8 cellular contexts compared by ENCODE assay signal in genomic region chr6:44593539-44593944, GRCh38.
DNase-seq lines count a peak whose midpoint lies in the region; ATAC-seq and TF ChIP-seq lines count a peak whose summit lies in the region.

No MANE protein-coding gene starts in this region.

- H3K36me3 ChIP-seq in CD4-positive, CD25-positive, alpha-beta regulatory T cell (ENCODE audit: control insufficient read depth, insufficient read depth, low read length) = no peaks in the 10 kb centered on the region
- H3K36me3 ChIP-seq in HAP-1 (replicated peaks) (no peaks in the 10 kb centered on the region), esophagus muscularis mucosa (no peaks in the 10 kb centered on the region)

- POLR2A ChIA-PET in activated CD4-positive, alpha-beta T cell treated with anti-CD3 and anti-CD28 coated beads, Interleukin-2, amount 10 ng/mL, durations not matched to agents 7 days and 5 days (lab: Charles Lee) = no interaction called here

- peak; percentile 24 to 69 (median 31) for DNase-seq in CD4-positive, CD25-positive, alpha-beta regulatory T cell
- DNase-seq in HAP-1 (ENCODE audit: low spot score in 2 of 2) (peak; percentile 64 to 84), NCI-H524 (lab: John Stamatoyannopoulos, UW) (peak; percentile 36 to 72), esophagus muscularis mucosa (ENCODE audit: extremely low spot score) (no peak), osteocyte (ENCODE audit: extremely low spot score, unreplicated experiment) (peak; percentile 66)
- peak; percentile 70 for DNase-seq in activated CD4-positive, alpha-beta T cell treated with anti-CD3 and anti-CD28 coated beads, Interleukin-2, amount 10 ng/mL, durations not matched to agents 7 days and 5 days

- no peaks in the 10 kb centered on the region for H3K4me1 ChIP-seq in CD4-positive, CD25-positive, alpha-beta regulatory T cell (ENCODE audit: control insufficient read depth, insufficient read depth, low read length, poor library complexity, severe bottlenecking)
- H3K4me1 ChIP-seq in HAP-1 (no peaks in the 10 kb centered on the region), esophagus muscularis mucosa (no peaks in the 10 kb centered on the region)

- H3K27me3 Mint-ChIP-seq in CD4-positive, CD25-positive, alpha-beta regulatory T cell = peaks cover 29% of the 10 kb centered on the region
- peaks cover 10% of the 10 kb centered on the region for H3K27me3 Mint-ChIP-seq in activated CD4-positive, alpha-beta T cell treated with anti-CD3 and anti-CD28 coated beads, Interleukin-2, amount 10 ng/mL, durations not matched to agents 7 days and 5 days
- H3K27me3 Mint-ChIP-seq in osteocyte (ENCODE audit: unreplicated experiment) = peaks cover 4% of the 10 kb centered on the region

- in situ Hi-C loops in HAP-1 (cut with MboI; ENCODE audit: low sequenced_read_pairs) = no loop called here

- H3K27ac Mint-ChIP-seq in CD4-positive, CD25-positive, alpha-beta regulatory T cell = no peak overlapping the region
- peak overlapping the region; percentile 2 for H3K27ac Mint-ChIP-seq in activated CD4-positive, alpha-beta T cell treated with anti-CD3 and anti-CD28 coated beads, Interleukin-2, amount 10 ng/mL, durations not matched to agents 7 days and 5 days
- no peak overlapping the region for H3K27ac Mint-ChIP-seq in osteocyte (ENCODE audit: unreplicated experiment)

- CTCF ChIA-PET in activated CD4-positive, alpha-beta T cell treated with anti-CD3 and anti-CD28 coated beads, Interleukin-2, amount 10 ng/mL, durations not matched to agents 7 days and 5 days (lab: Charles Lee) = interaction anchor here (1.5 kb wide), 1 partner anchor 21 kb away, joined by 3 read pairs; no protein-coding TSS in a partner anchor

- no peak overlapping the region for H3K4me3 Mint-ChIP-seq in CD4-positive, CD25-positive, alpha-beta regulatory T cell
- no peak overlapping the region for H3K4me3 Mint-ChIP-seq in activated CD4-positive, alpha-beta T cell treated with anti-CD3 and anti-CD28 coated beads, Interleukin-2, amount 10 ng/mL, durations not matched to agents 7 days and 5 days
- H3K4me3 Mint-ChIP-seq in osteocyte (ENCODE audit: unreplicated experiment) = no peak overlapping the region

- TF ChIP-seq EP300 in esophagus muscularis mucosa (IDR thresholded peaks at IDR 0.05) = no peak

- no peaks in the 10 kb centered on the region for H3K9me3 ChIP-seq in CD4-positive, CD25-positive, alpha-beta regulatory T cell (ENCODE audit: control insufficient read depth in 2 of 2, low read length in 2 of 2)
- H3K9me3 ChIP-seq in HAP-1 = no peaks in the 10 kb centered on the region
- peaks cover 0 to 6% (median 3%) of the 10 kb centered on the region in 4 donors for H3K9me3 ChIP-seq in esophagus muscularis mucosa

- H3K4me1 Mint-ChIP-seq in CD4-positive, CD25-positive, alpha-beta regulatory T cell = no peaks in the 10 kb centered on the region
- H3K4me1 Mint-ChIP-seq in activated CD4-positive, alpha-beta T cell treated with anti-CD3 and anti-CD28 coated beads, Interleukin-2, amount 10 ng/mL, durations not matched to agents 7 days and 5 days = peaks cover 6% of the 10 kb centered on the region
- H3K4me1 Mint-ChIP-seq in osteocyte (ENCODE audit: unreplicated experiment) = peaks cover 7% of the 10 kb centered on the region

- H3K36me3 Mint-ChIP-seq in CD4-positive, CD25-positive, alpha-beta regulatory T cell = no peaks in the 10 kb centered on the region
- H3K36me3 Mint-ChIP-seq in activated CD4-positive, alpha-beta T cell treated with anti-CD3 and anti-CD28 coated beads, Interleukin-2, amount 10 ng/mL, durations not matched to agents 7 days and 5 days (ENCODE audit: low read depth) = no peaks in the 10 kb centered on the region
- no peaks in the 10 kb centered on the region for H3K36me3 Mint-ChIP-seq in osteocyte (ENCODE audit: unreplicated experiment)

- no peak for TF ChIP-seq POLR2A in esophagus muscularis mucosa (IDR thresholded peaks at IDR 0.05; ENCODE audit: low read depth)

- peak; percentile 34 to 46 (median 37) for TF ChIP-seq CTCF in esophagus muscularis mucosa (IDR thresholded peaks at IDR 0.05)
- TF ChIP-seq CTCF in osteocyte (IDR thresholded peaks at IDR 0.05) = peak; percentile 68

- intact Hi-C loops in esophagus muscularis mucosa (cut with DNase I) = no loop called here

- no peak overlapping the region for H3K4me3 ChIP-seq in CD4-positive, CD25-positive, alpha-beta regulatory T cell (ENCODE audit: low read depth, low read length)
- H3K4me3 ChIP-seq in HAP-1 = no peak overlapping the region
- no peak overlapping the region for H3K4me3 ChIP-seq in esophagus muscularis mucosa

- H3K9me3 Mint-ChIP-seq in CD4-positive, CD25-positive, alpha-beta regulatory T cell = peaks cover 0 to 4% (median 0%) of the 10 kb centered on the region in 7 donors
- no peaks in the 10 kb centered on the region for H3K9me3 Mint-ChIP-seq in activated CD4-positive, alpha-beta T cell treated with anti-CD3 and anti-CD28 coated beads, Interleukin-2, amount 10 ng/mL, durations not matched to agents 7 days and 5 days
- peaks cover 8% of the 10 kb centered on the region for H3K9me3 Mint-ChIP-seq in osteocyte (ENCODE audit: unreplicated experiment)

- no peak overlapping the region for H3K27ac ChIP-seq in CD4-positive, CD25-positive, alpha-beta regulatory T cell (ENCODE audit: insufficient read depth, low read length, poor library complexity, severe bottlenecking)
- H3K27ac ChIP-seq in esophagus muscularis mucosa (replicated peaks in 1 of 4) = no peak overlapping the region

- WGBS in esophagus muscularis mucosa = 38% methylated on average over 2 of the region's 2 CpGs

- ATAC-seq in CD4-positive, CD25-positive, alpha-beta regulatory T cell (ENCODE audit: low read depth in 2 of 2) = no peak
- ATAC-seq in GM18861 (IDR thresholded peaks at IDR 0.05; ENCODE audit: unreplicated experiment) (no peak), HG02623 (IDR thresholded peaks at IDR 0.05; ENCODE audit: unreplicated experiment) (no peak)

- H3K27me3 ChIP-seq in CD4-positive, CD25-positive, alpha-beta regulatory T cell (ENCODE audit: control insufficient read depth, insufficient read depth, low read length) = peaks cover 5% of the 10 kb centered on the region
- H3K27me3 ChIP-seq in HAP-1 (ENCODE audit: low read depth) (peaks cover 8% of the 10 kb centered on the region; the same call in 1 of the 2 replicates), esophagus muscularis mucosa (no peaks in the 10 kb centered on the region)
